Comparison of ENCODE assay signal across 8 cellular contexts in genomic region chr17:27244481-27245223, GRCh38. TPM values are rescaled to one million over a fixed set of nuclear protein-coding genes. Genes with fewer than 3 reads are reported as not detected.
DNase-seq lines count a peak whose midpoint lies in the region; ATAC-seq and TF ChIP-seq lines count a peak whose summit lies in the region.

No MANE protein-coding gene starts in this region.

- H4K20me1 ChIP-seq in fibroblast of lung (ENCODE audit: control insufficient read depth, extremely low read depth, insufficient read depth, low read length) (no peaks in the 10 kb centered on the region), neural progenitor cell (ENCODE audit: low read depth) (no peaks in the 10 kb centered on the region)

- peak overlapping the region; percentile 63 for H2AFZ ChIP-seq in fibroblast of lung (ENCODE audit: low read length)
- peak overlapping the region; percentile 59 for H2AFZ ChIP-seq in neural progenitor cell (replicated peaks)

- no peak for TF ChIP-seq CTCF in Calu3 (IDR thresholded peaks at IDR 0.05; ENCODE audit: unreplicated experiment)
- TF ChIP-seq CTCF in Panc1 (IDR thresholded peaks at IDR 0.05): no peak
- no peak for TF ChIP-seq CTCF in fibroblast of lung (conservative IDR thresholded peaks at IDR 0.05 in 1 of 2, IDR thresholded peaks at IDR 0.05 in 1 of 2; ENCODE audit: low read depth in 1 of 2, low read length in 2 of 2)
- no peak for TF ChIP-seq CTCF in neural progenitor cell (IDR thresholded peaks at IDR 0.05)

- H3K4me1 Mint-ChIP-seq in Calu3 (ENCODE audit: low read depth, unreplicated experiment): peaks cover 74% of the 10 kb centered on the region
- peaks cover 8% of the 10 kb centered on the region for H3K4me1 Mint-ChIP-seq in neural progenitor cell

- peak overlapping the region; percentile 67 for H3K4me2 ChIP-seq in fibroblast of lung (ENCODE audit: extremely low read depth, insufficient read depth, low read length)
- no peak overlapping the region for H3K4me2 ChIP-seq in neural progenitor cell

- H3K9me3 ChIP-seq in Panc1 (ENCODE audit: control insufficient read depth, insufficient read depth, low read depth, low read length) (no peaks in the 10 kb centered on the region), fibroblast of lung (ENCODE audit: control insufficient read depth, insufficient read depth, low read depth, low read length) (no peaks in the 10 kb centered on the region), neural progenitor cell (ENCODE audit: low read depth) (no peaks in the 10 kb centered on the region)

- H3K27me3 ChIP-seq in Panc1 (ENCODE audit: control insufficient read depth, insufficient read depth, low read length) (no peaks in the 10 kb centered on the region), fibroblast of lung (ENCODE audit: control insufficient read depth, insufficient read depth, low read length) (no peaks in the 10 kb centered on the region), neural progenitor cell (no peaks in the 10 kb centered on the region)

- peaks cover 23% of the 10 kb centered on the region for H3K36me3 Mint-ChIP-seq in Calu3 (ENCODE audit: insufficient read depth, unreplicated experiment)
- H3K36me3 Mint-ChIP-seq in neural progenitor cell: no peaks in the 10 kb centered on the region

- H3K9me3 Mint-ChIP-seq in Calu3 (ENCODE audit: low read depth, unreplicated experiment): no peaks in the 10 kb centered on the region
- no peaks in the 10 kb centered on the region for H3K9me3 Mint-ChIP-seq in neural progenitor cell

- H3K4me3 Mint-ChIP-seq in Calu3 (ENCODE audit: low read depth, unreplicated experiment) (peak overlapping the region; percentile 45), neural progenitor cell (no peak overlapping the region)

- no peak for ATAC-seq in Panc1
- no peak for ATAC-seq in HG03439 (IDR thresholded peaks at IDR 0.05; ENCODE audit: unreplicated experiment)
- no peak for ATAC-seq in GM21360 (IDR thresholded peaks at IDR 0.05; ENCODE audit: unreplicated experiment)

- H3K9ac ChIP-seq in fibroblast of lung (ENCODE audit: insufficient read depth, low read length) (no peak overlapping the region), neural progenitor cell (no peak overlapping the region)

- H3K27ac ChIP-seq in Panc1 (ENCODE audit: low read length): peak overlapping the region; percentile 46
- H3K27ac ChIP-seq in fibroblast of lung (ENCODE audit: insufficient read depth, low read length): peak overlapping the region; percentile 88
- no peak overlapping the region for H3K27ac ChIP-seq in neural progenitor cell

- CTCF ChIA-PET in Calu3 (lab: Charles Lee): interaction anchor here (0.8 to 1.8 kb wide), 6 partner anchors 8 to 110 kb away, joined by 3 to 19 read pairs (median 6); partner anchors contain the start of gene WSB1
- CTCF ChIA-PET in Panc1 (lab: Charles Lee): interaction anchor here (1.2 to 1.3 kb wide), 2 partner anchors 8 to 88 kb away, joined by 3 to 11 read pairs; no protein-coding TSS in a partner anchor

- BruUV-seq in Calu3 (replicated peaks; lab: Mats Ljungman, UMichigan) (no TSS peak), Panc1 (replicated peaks; lab: Mats Ljungman, UMichigan) (no TSS peak)

- no peaks in the 10 kb centered on the region for H3K36me3 ChIP-seq in Panc1 (ENCODE audit: control insufficient read depth, insufficient read depth, low read length)
- no peaks in the 10 kb centered on the region for H3K36me3 ChIP-seq in fibroblast of lung (ENCODE audit: control insufficient read depth, insufficient read depth, low read length)
- no peaks in the 10 kb centered on the region for H3K36me3 ChIP-seq in neural progenitor cell

- POLR2A ChIA-PET in Panc1 (lab: Charles Lee): interaction anchor here (0.5 to 0.7 kb wide), 2 partner anchors 59 to 223 kb away, joined by 3 to 5 read pairs; no protein-coding TSS in a partner anchor

- in situ Hi-C loops in Panc1 (cut with HindIII; ENCODE audit: low pct_unique_long_range_greater_than_20kb, low sequenced_read_pairs): loop anchor here (25.0 kb wide), 1 partner anchor 93 kb away; no protein-coding TSS in a partner anchor

- H3K4me3 ChIP-seq in Panc1 (ENCODE audit: low read depth in 2 of 2, low read length in 2 of 2): peak overlapping the region in 1 of 2 experiments; percentile 25; a peak in 2 of 4 replicates
- peak overlapping the region in 3 of 4 experiments; percentile 3 to 62 (median 21) for H3K4me3 ChIP-seq in fibroblast of lung (replicated peaks in 1 of 4; ENCODE audit: control extremely low read depth in 1 of 4, insufficient read depth in 1 of 4, low read depth in 3 of 4, low read length in 4 of 4)
- no peak overlapping the region for H3K4me3 ChIP-seq in neural progenitor cell

- intact Hi-C loops in Calu3 (cut with micrococcal nuclease; ENCODE audit: unreplicated experiment): loop anchor here (1.0 to 2.0 kb wide), 2 partner anchors 50 to 88 kb away; partner anchors contain the start of gene WSB1
- intact Hi-C loops in Panc1 (cut with micrococcal nuclease; ENCODE audit: unreplicated experiment): loop anchor here (2.0 to 10.0 kb wide), 3 partner anchors 48 to 88 kb away; partner anchors contain the start of gene WSB1

- H3K27ac Mint-ChIP-seq in Calu3 (ENCODE audit: unreplicated experiment) (peak overlapping the region; percentile 87), neural progenitor cell (no peak overlapping the region)

- H3K4me1 ChIP-seq in Panc1 (ENCODE audit: control insufficient read depth, insufficient read depth, low read length): peaks cover 18% of the 10 kb centered on the region
- peaks cover 11% of the 10 kb centered on the region for H3K4me1 ChIP-seq in fibroblast of lung (ENCODE audit: control insufficient read depth, extremely low read depth, insufficient read depth, low read length)
- no peaks in the 10 kb centered on the region for H3K4me1 ChIP-seq in neural progenitor cell

- H3K79me2 ChIP-seq in fibroblast of lung (ENCODE audit: control insufficient read depth, insufficient read depth, low read length) (no peaks in the 10 kb centered on the region), neural progenitor cell (ENCODE audit: low read depth) (no peaks in the 10 kb centered on the region)

- peak; percentile 48 for DNase-seq in Calu3
- DNase-seq in Panc1 (ENCODE audit: low read depth, low spot score): no peak
- DNase-seq in fibroblast of lung (ENCODE audit: low read depth in 2 of 2): peak; percentile 88 to 99
- peak; percentile 33 for DNase-seq in neural progenitor cell (ENCODE audit: low spot score)
- no peak for DNase-seq in NCI-H345 (lab: John Stamatoyannopoulos, UW)
- no peak for DNase-seq in GOT3 (lab: John Stamatoyannopoulos, UW)

- no peaks in the 10 kb centered on the region for H3F3A ChIP-seq in neural progenitor cell (ENCODE audit: low read depth)

- H3K27me3 Mint-ChIP-seq in Calu3 (ENCODE audit: unreplicated experiment) (no peaks in the 10 kb centered on the region), neural progenitor cell (ENCODE audit: insufficient read depth, low read depth) (no peaks in the 10 kb centered on the region)

RNA-seq across cellular contexts. Expression of gene WSB1, which starts 49.3 kb away (rescaled TPM):
- total RNA-seq in Calu3 (2022): 60.7 and 79.7 TPM in 2 replicates
- 114 TPM for total RNA-seq in Panc1 (2021; ENCODE audit: unreplicated experiment)
- polyA plus RNA-seq in Panc1 (2012; ENCODE audit: insufficient read length): 50.3 TPM
- 96.3 and 151 TPM in 2 replicates for total RNA-seq in fibroblast of lung
- polyA plus RNA-seq in fibroblast of lung: 77.8 and 139 TPM in 2 replicates
- polyA plus RNA-seq in fibroblast of lung (2012): 37.6 and 55.3 TPM in 2 replicates
- 22.0 and 22.3 TPM in 2 replicates for polyA minus RNA-seq in fibroblast of lung (ENCODE audit: low replicate concordance)
- total RNA-seq in neural progenitor cell (ENCODE audit: low replicate concordance): 396 and 521 TPM in 2 replicates

Comparison
In these comparisons a context has a peak if more than half of its experiments do, and no peak if none do; other contexts are left out.
1. DNase-seq: peak in Calu3 (single experiment), fibroblast of lung (2 of 2) and neural progenitor cell (single experiment); none in Panc1 (single experiment), NCI-H345 (single experiment) and GOT3 (single experiment).